In genomic region chr3:119098620-119099222, GRCh38 we compare ENCODE assay signal across 10 cellular contexts. TPM values are rescaled to one million over a fixed set of nuclear protein-coding genes. Genes with fewer than 3 reads are reported as not detected.
DNase-seq lines count a peak whose midpoint lies in the region; ATAC-seq and TF ChIP-seq lines count a peak whose summit lies in the region.
"Had no signal": no experiment of that assay in that cellular context is flagged by ENCODE, and none has a peak within 500 bp of the region (broad histone marks: within the 10 kb centered on the region; RNA-seq: fewer than 3 reads in every experiment).

No MANE protein-coding gene starts in this region.

- H3K36me3 ChIP-seq in right atrium auricular region: no peaks in the 10 kb centered on the region
- H3K36me3 ChIP-seq in transverse colon: no peaks in the 10 kb centered on the region

- peak; percentile 54 to 77 for TF ChIP-seq CTCF in right atrium auricular region (IDR thresholded peaks at IDR 0.05)
- TF ChIP-seq CTCF in LNCaP clone FGC (IDR thresholded peaks at IDR 0.05; ENCODE audit: control insufficient read depth, extremely low read depth, insufficient read depth): peak; percentile 63
- TF ChIP-seq CTCF in activated CD8-positive, alpha-beta T cell treated with anti-CD3 and anti-CD28 coated beads for 36 hours (IDR thresholded peaks at IDR 0.05): peak; percentile 89
- peak; percentile 45 to 57 (median 53) for TF ChIP-seq CTCF in transverse colon (IDR thresholded peaks at IDR 0.05)

- H3K27ac ChIP-seq in right atrium auricular region (no peak overlapping the region), transverse colon (no peak overlapping the region)

- H3K27me3 ChIP-seq in right atrium auricular region (no peaks in the 10 kb centered on the region), transverse colon (no peaks in the 10 kb centered on the region)

- H3K36me3 Mint-ChIP-seq in activated CD8-positive, alpha-beta T cell treated with anti-CD3 and anti-CD28 coated beads for 36 hours (ENCODE audit: low read depth): no peaks in the 10 kb centered on the region

- POLR2A ChIA-PET in activated CD8-positive, alpha-beta T cell treated with anti-CD3 and anti-CD28 coated beads for 36 hours (lab: Charles Lee): interaction anchor here (1.0 kb wide), 1 partner anchor 215 kb away, joined by 3 read pairs; no protein-coding TSS in a partner anchor

- H3K4me3 Mint-ChIP-seq in activated CD8-positive, alpha-beta T cell treated with anti-CD3 and anti-CD28 coated beads for 36 hours: no peak overlapping the region
- H3K4me3 Mint-ChIP-seq: dendritic cell treated with granulocyte-macrophage colony-stimulating factor and Interleukin-4, amounts not matched to agents 40 ng/mL and 50 ng/mL, for 4 days; stimulated activated naive CD8-positive, alpha-beta T cell treated with anti-CD3 and anti-CD28 coated beads, Interleukin-15, Interleukin-2, amounts not matched to agents 100 ng/mL and 50 ng/mL, for 24 hours had no signal

- no peak for DNase-seq in right atrium auricular region (ENCODE audit: low spot score)
- DNase-seq in cardiac septum (ENCODE audit: low spot score): no peak
- DNase-seq in LNCaP clone FGC (ENCODE audit: low read depth): no peak
- DNase-seq in activated CD8-positive, alpha-beta T cell treated with anti-CD3 and anti-CD28 coated beads for 36 hours: peak; percentile 3
- peak; percentile 0 to 31 for DNase-seq in hippocampal formation (lab: John Stamatoyannopoulos, UW)
- no peak for DNase-seq in transverse colon
- no peak for DNase-seq in NCI-H226

- no peak overlapping the region for H3K27ac Mint-ChIP-seq in activated CD8-positive, alpha-beta T cell treated with anti-CD3 and anti-CD28 coated beads for 36 hours
- H3K27ac Mint-ChIP-seq: dendritic cell treated with granulocyte-macrophage colony-stimulating factor and Interleukin-4, amounts not matched to agents 40 ng/mL and 50 ng/mL, for 4 days; stimulated activated naive CD8-positive, alpha-beta T cell treated with anti-CD3 and anti-CD28 coated beads, Interleukin-15, Interleukin-2, amounts not matched to agents 100 ng/mL and 50 ng/mL, for 24 hours had no signal

- no peak overlapping the region for H3K4me3 ChIP-seq in right atrium auricular region
- H3K4me3 ChIP-seq in LNCaP clone FGC (ENCODE audit: low read depth, low read length): no peak overlapping the region
- no peak overlapping the region for H3K4me3 ChIP-seq in transverse colon

- H3K4me1 Mint-ChIP-seq in activated CD8-positive, alpha-beta T cell treated with anti-CD3 and anti-CD28 coated beads for 36 hours (ENCODE audit: low read depth): no peaks in the 10 kb centered on the region

- ATAC-seq in activated CD8-positive, alpha-beta T cell treated with anti-CD3 and anti-CD28 coated beads for 36 hours: no peak
- ATAC-seq in GM19452 (IDR thresholded peaks at IDR 0.05; ENCODE audit: unreplicated experiment): no peak

- peaks cover 2% of the 10 kb centered on the region for H3K27me3 Mint-ChIP-seq in activated CD8-positive, alpha-beta T cell treated with anti-CD3 and anti-CD28 coated beads for 36 hours
- H3K27me3 Mint-ChIP-seq: dendritic cell treated with granulocyte-macrophage colony-stimulating factor and Interleukin-4, amounts not matched to agents 40 ng/mL and 50 ng/mL, for 4 days had no signal

- CTCF ChIA-PET in activated CD8-positive, alpha-beta T cell treated with anti-CD3 and anti-CD28 coated beads for 36 hours (lab: Charles Lee): interaction anchor here (0.7 to 12.6 kb wide), 8 partner anchors 8 to 218 kb away, joined by 3 to 399 read pairs (median 6); partner anchors contain the start of gene IGSF11

- H3K9me3 ChIP-seq in right atrium auricular region (no peaks in the 10 kb centered on the region), transverse colon (no peaks in the 10 kb centered on the region)

- H3K4me1 ChIP-seq in right atrium auricular region (no peaks in the 10 kb centered on the region), transverse colon (no peaks in the 10 kb centered on the region)

- TF ChIP-seq EP300 in transverse colon (IDR thresholded peaks at IDR 0.05; ENCODE audit: low read depth): no peak

- intact Hi-C loops in cardiac septum (cut with DNase I): loop anchor here (1.0 to 2.0 kb wide), 2 partner anchors 64 to 216 kb away; partner anchors contain the start of gene IGSF11
- intact Hi-C loops in activated CD8-positive, alpha-beta T cell treated with anti-CD3 and anti-CD28 coated beads for 36 hours (cut with micrococcal nuclease): loop anchor here (1.0 to 5.0 kb wide), 2 partner anchors 61 to 214 kb away; no protein-coding TSS in a partner anchor
- intact Hi-C loops in transverse colon (cut with DNase I; ENCODE audit: low total_unique reads): loop anchor here (1.0 kb wide), 1 partner anchor 216 kb away; no protein-coding TSS in a partner anchor

- no peaks in the 10 kb centered on the region for H3K9me3 Mint-ChIP-seq in activated CD8-positive, alpha-beta T cell treated with anti-CD3 and anti-CD28 coated beads for 36 hours
- H3K9me3 Mint-ChIP-seq: dendritic cell treated with granulocyte-macrophage colony-stimulating factor and Interleukin-4, amounts not matched to agents 40 ng/mL and 50 ng/mL, for 4 days; stimulated activated naive CD8-positive, alpha-beta T cell treated with anti-CD3 and anti-CD28 coated beads, Interleukin-15, Interleukin-2, amounts not matched to agents 100 ng/mL and 50 ng/mL, for 24 hours had no signal

- no peak for TF ChIP-seq POLR2A in transverse colon (IDR thresholded peaks at IDR 0.05)

- WGBS in transverse colon (ENCODE audit: low coverage in 1 of 2), 2 donors: 33% methylated on average over 3 of the region's 3 CpGs

- in situ Hi-C loops in transverse colon (cut with MboI; ENCODE audit: low pct_ligation_motif_present in 1 of 4, low pct_unique_long_range_greater_than_20kb in 1 of 4, low sequenced_read_pairs in 3 of 4): loop anchor here in 1 of 4 donors (10.0 kb wide), 1 partner anchor 214 kb away; no protein-coding TSS in a partner anchor

RNA-seq across cellular contexts. Expression of gene TEX55, which starts 47.2 kb away (rescaled TPM):
- not detected for total RNA-seq in right atrium auricular region
- total RNA-seq in cardiac septum: not detected
- total RNA-seq in activated CD8-positive, alpha-beta T cell treated with anti-CD3 and anti-CD28 coated beads for 36 hours: not detected
- total RNA-seq in transverse colon: not detected

Comparison
In these comparisons a context has a peak if more than half of its experiments do, and no peak if none do; other contexts are left out.
1. DNase-seq: peak in activated CD8-positive, alpha-beta T cell treated with anti-CD3 and anti-CD28 coated beads for 36 hours (single experiment) and hippocampal formation (2 of 2); none in right atrium auricular region (single experiment), cardiac septum (single experiment), LNCaP clone FGC (single experiment), transverse colon (single experiment) and NCI-H226 (single experiment).
2. Peak in every context shown above with its lines, with median percentiles within 50 percentile points of each other: CTCF ChIP-seq.